Comparison of ENCODE assay signal across 9 cellular contexts in genomic region chr2:85797959-85798358, GRCh38. TPM values are rescaled to one million over a fixed set of nuclear protein-coding genes. Genes with fewer than 3 reads are reported as not detected.
A peak's percentile ranks its signal among the peaks of the same experiment; 100 is the strongest.
DNase-seq lines count a peak whose midpoint lies in the region; ATAC-seq and TF ChIP-seq lines count a peak whose summit lies in the region.
"Had no signal": no experiment of that assay in that cellular context is flagged by ENCODE, and none has a peak within 500 bp of the region (broad histone marks: within the 10 kb centered on the region; RNA-seq: fewer than 3 reads in every experiment).

No MANE protein-coding gene starts in this region.

- DNase-seq in CMK (ENCODE audit: low read depth) (peak; percentile 9), MV-4-11 (lab: John Stamatoyannopoulos, UW) (peak; percentile 22), coronary artery (ENCODE audit: low spot score) (peak; percentile 22), lung microvascular endothelial cell (ENCODE audit: low read depth in 2 of 2) (peak; percentile 74 to 80), UCSD-AML1 (lab: John Stamatoyannopoulos, UW; ENCODE audit: unreplicated experiment) (no peak)
- DNase-seq: small intestine had no signal

- peak overlapping the region in 1 of 2 donors; percentile 94 for H3K27ac ChIP-seq in coronary artery

- ATAC-seq in HG02588 (IDR thresholded peaks at IDR 0.05; ENCODE audit: unreplicated experiment): no peak
- ATAC-seq in GM21786 (IDR thresholded peaks at IDR 0.05; ENCODE audit: unreplicated experiment): no peak
- ATAC-seq in HG03432 (IDR thresholded peaks at IDR 0.05; ENCODE audit: unreplicated experiment): no peak

- peak; percentile 38 for TF ChIP-seq CTCF in coronary artery (IDR thresholded peaks at IDR 0.05)

- no peak overlapping the region for H3K4me3 ChIP-seq in coronary artery

RNA-seq across cellular contexts. Expression of gene ATOH8, which starts 44.2 kb away (rescaled TPM):
- 9.8 and 44.6 TPM in 2 replicates for total RNA-seq in lung microvascular endothelial cell
